Comparison of ENCODE assay signal across 20 cellular contexts in genomic region chr9:129469188-129469987, GRCh38.
DNase-seq lines count a peak whose midpoint lies in the region; ATAC-seq, FAIRE-seq and TF ChIP-seq lines count a peak whose summit lies in the region.
"Had no signal": no experiment of that assay in that cellular context is flagged by ENCODE, and none has a peak within 500 bp of the region (broad histone marks: within the 10 kb centered on the region; RNA-seq: fewer than 3 reads in every experiment).

No MANE protein-coding gene starts in this region.

- H3K4me1 Mint-ChIP-seq in Caco-2 (ENCODE audit: low read depth, unreplicated experiment): peaks cover 28% of the 10 kb centered on the region
- H3K4me1 Mint-ChIP-seq: stimulated activated memory B cell treated with anti-CD40 and anti-IgM and Interleukin-4, amounts not matched to agents 10 μg/mL and 1 μg/mL and 100 μg/mL, for 72 hours had no signal

- H3K4me3 ChIP-seq in Caco-2 (ENCODE audit: low read depth, low read length): no peak overlapping the region
- no peak overlapping the region for H3K4me3 ChIP-seq in HUES6 (ENCODE audit: low read depth, low read length)
- no peak overlapping the region; a peak in 1 of 8 replicates for H3K4me3 ChIP-seq in H1 (ENCODE audit: extremely low read depth in 1 of 4, insufficient read depth in 2 of 4, low read depth in 3 of 4, low read length in 4 of 4)
- H3K4me3 ChIP-seq in neuronal stem cell (ENCODE audit: low read length in 2 of 2): no peak overlapping the region
- H3K4me3 ChIP-seq: left ventricle myocardium inferior, pancreas, sigmoid colon, SK-N-MC had no signal

- H3K9ac ChIP-seq in HUES6 (ENCODE audit: low read length) (peak overlapping the region; percentile 24), H1 (replicated peaks in 1 of 4; ENCODE audit: extremely low read depth in 1 of 4, low read depth in 3 of 4, low read length in 3 of 4) (no peak overlapping the region; a peak in 2 of 7 replicates), neuronal stem cell (ENCODE audit: low read depth, low read length, poor library complexity) (peak overlapping the region; percentile 89)

- H3K18ac ChIP-seq in H1 (ENCODE audit: extremely low read depth, low read length): peak overlapping the region; percentile 25; the same call in 1 of the 2 replicates
- H3K18ac ChIP-seq in neuronal stem cell (ENCODE audit: low read length): peak overlapping the region; percentile 96

- H3K23ac ChIP-seq in H1 (ENCODE audit: insufficient read length) (no peak overlapping the region), neuronal stem cell (ENCODE audit: low read depth, low read length, poor library complexity) (no peak overlapping the region)

- H3K4ac ChIP-seq in H1 (replicated peaks; ENCODE audit: insufficient read length, low read depth, low read length) (peak overlapping the region; percentile 21), neuronal stem cell (ENCODE audit: low read length) (peak overlapping the region; percentile 4)

- no peak for FAIRE-seq in H1 (lab: Jason Lieb, UNC)
- FAIRE-seq: GM18507, pancreas had no signal

- 0 out of 4 replicates have a peak, but pooled peaks of 1 of the 2 experiments have one; percentile 9 for TF ChIP-seq RAD21 in H1 (IDR thresholded peaks at IDR 0.05 in 1 of 2, conservative IDR thresholded peaks at IDR 0.05 in 1 of 2; ENCODE audit: low read depth in 2 of 2, low read length in 2 of 2)

- H2BK20ac ChIP-seq in H1 (ENCODE audit: low read length): peak overlapping the region; percentile 93; the same call in 1 of the 2 replicates

- H3K9me3 ChIP-seq in Caco-2 (no peaks in the 10 kb centered on the region), HUES6 (ENCODE audit: control insufficient read depth, insufficient read depth, low read depth, low read length) (peaks cover 1% of the 10 kb centered on the region), H1 (ENCODE audit: insufficient read depth in 2 of 2, low read depth in 1 of 2, low read length in 1 of 2) (no peaks in the 10 kb centered on the region; a peak in 1 of 4 replicates), neuronal stem cell (replicated peaks in 1 of 2; ENCODE audit: control insufficient read depth in 2 of 2, insufficient read depth in 1 of 2, low read depth in 1 of 2, low read length in 2 of 2) (peaks cover 2 to 4% of the 10 kb centered on the region in 2 donors)
- H3K9me3 ChIP-seq: pancreas, sigmoid colon had no signal

- intact Hi-C loops in Caco-2 (cut with micrococcal nuclease; ENCODE audit: unreplicated experiment): no loop called here

- H2BK15ac ChIP-seq in H1 (ENCODE audit: low read length) (peak overlapping the region; percentile 93; the same call in 1 of the 2 replicates), neuronal stem cell (ENCODE audit: low read length) (peak overlapping the region; percentile 41)

- peaks cover 0 to 2% of the 10 kb centered on the region in 2 experiments for H4K20me1 ChIP-seq in H1 (replicated peaks in 1 of 2; ENCODE audit: control insufficient read depth in 1 of 2, insufficient read depth in 2 of 2, low read length in 2 of 2)

- CTCF ChIA-PET in Caco-2 (lab: Charles Lee): interaction anchor here (1.3 to 1.6 kb wide), 2 partner anchors 9 to 155 kb away, joined by 3 to 6 read pairs; no protein-coding TSS in a partner anchor
- CTCF ChIA-PET in H1 (lab: Charles Lee; ENCODE audit: partially characterized antibody): interaction anchor here (1.3 kb wide), 1 partner anchor 11 kb away, joined by 5 read pairs; no protein-coding TSS in a partner anchor

- no peak overlapping the region for H4K5ac ChIP-seq in H1 (ENCODE audit: insufficient read length, low read depth, low read length)

- H4K8ac ChIP-seq in H1 (ENCODE audit: extremely low read depth, insufficient read depth, low read length) (peak overlapping the region; percentile 77; the same call in 1 of the 2 replicates), neuronal stem cell (ENCODE audit: low read depth, low read length) (no peak overlapping the region)

- no peak for TF ChIP-seq POLR2A in H1 (IDR thresholded peaks at IDR 0.05; ENCODE audit: control extremely low read depth in 1 of 2, low read depth in 2 of 2, low read length in 2 of 2)

- H3K36me3 ChIP-seq in Caco-2 (ENCODE audit: control insufficient read depth, insufficient read depth, low read length) (no peaks in the 10 kb centered on the region), HUES6 (ENCODE audit: control insufficient read depth, insufficient read depth, low read length) (no peaks in the 10 kb centered on the region), H1 (ENCODE audit: control insufficient read depth in 2 of 4, insufficient read depth in 4 of 4, low read length in 3 of 4) (no peaks in the 10 kb centered on the region), neuronal stem cell (replicated peaks in 1 of 2; ENCODE audit: control insufficient read depth in 2 of 2, insufficient read depth in 2 of 2, low read length in 2 of 2) (no peaks in the 10 kb centered on the region)
- H3K36me3 ChIP-seq: left ventricle myocardium inferior, pancreas, sigmoid colon had no signal

- no peaks in the 10 kb centered on the region for H3K9me3 Mint-ChIP-seq in Caco-2 (ENCODE audit: unreplicated experiment)
- H3K9me3 Mint-ChIP-seq: stimulated activated memory B cell treated with anti-CD40 and anti-IgM and Interleukin-4, amounts not matched to agents 10 μg/mL and 1 μg/mL and 100 μg/mL, for 72 hours had no signal

- peak overlapping the region; percentile 100 for H2BK12ac ChIP-seq in H1 (ENCODE audit: low read depth, low read length)
- H2BK12ac ChIP-seq in neuronal stem cell (ENCODE audit: low read length): peak overlapping the region; percentile 70

- H2AFZ ChIP-seq in H1 (ENCODE audit: low read length) (no peak overlapping the region), neuronal stem cell (ENCODE audit: low read length) (no peak overlapping the region)

- BruUV-seq in Caco-2 (replicated peaks; lab: Mats Ljungman, UMichigan): no TSS peak

- no peaks in the 10 kb centered on the region for H3K79me2 ChIP-seq in H1 (ENCODE audit: control insufficient read depth in 1 of 2, insufficient read depth in 2 of 2, low read length in 2 of 2)

- H3K56ac ChIP-seq in H1 (replicated peaks; ENCODE audit: insufficient read length, low read depth, low read length): no peak overlapping the region

- POLR2A ChIA-PET in Caco-2 (lab: Charles Lee): interaction anchor here (0.6 kb wide), 1 partner anchor 9 kb away, joined by 4 read pairs; no protein-coding TSS in a partner anchor
- POLR2A ChIA-PET in H1 (lab: Charles Lee; ENCODE audit: partially characterized antibody): interaction anchor here (0.6 to 4.1 kb wide), 6 partner anchors 10 to 287 kb away, joined by 3 to 22 read pairs (median 4); no protein-coding TSS in a partner anchor

- DNase-seq in Caco-2 (peak; percentile 68 to 75), H1 (ENCODE audit: low read depth in 1 of 2, low spot score in 2 of 2) (no peak), neuronal stem cell (ENCODE audit: low spot score) (peak; percentile 61), NCI-H524 treated with DMSO at 0.1 percent for 48 hours (lab: John Stamatoyannopoulos, UW) (no peak), foreskin keratinocyte (no peak)
- DNase-seq: caudate nucleus; COR-L47; effector memory CD4-positive, alpha-beta T cell; EL; left ventricle myocardium inferior; NCI-H1436 treated with DMSO at 0.1 percent for 48 hours; sigmoid colon; T1000 had no signal

- WGBS in H1 (ENCODE audit: extremely low coverage in 1 of 2, insufficient coverage in 1 of 2, insufficient read length in 1 of 2, insufficient replicate concordance in 2 of 2, low coverage in 1 of 2, low lambda C conversion rate in 2 of 2, missing lambda C conversion rate in 1 of 2), 2 experiments: 53% methylated on average over 20 of the region's 20 CpGs; no CpG with 5 or more reads in 1 of the 2 experiments
- WGBS in neuronal stem cell (ENCODE audit: extremely low coverage in 2 of 2, insufficient read length in 2 of 2, insufficient replicate concordance in 1 of 2), 2 donors: no CpG with 5 or more reads among the region's 20 CpGs

- H3K27me3 ChIP-seq in Caco-2 (replicated peaks; ENCODE audit: control insufficient read depth, insufficient read depth, low read length): no peaks in the 10 kb centered on the region
- H3K27me3 ChIP-seq in HUES6 (ENCODE audit: control insufficient read depth, insufficient read depth, low read length): no peaks in the 10 kb centered on the region
- peaks cover 0 to 2% (median 0%) of the 10 kb centered on the region in 4 experiments; a peak in 2 of 7 replicates for H3K27me3 ChIP-seq in H1 (replicated peaks in 1 of 4; ENCODE audit: control insufficient read depth in 3 of 4, extremely low read depth in 1 of 4, insufficient read depth in 3 of 4, low read length in 3 of 4)
- no peaks in the 10 kb centered on the region for H3K27me3 ChIP-seq in neuronal stem cell (ENCODE audit: control insufficient read depth in 3 of 3, insufficient read depth in 3 of 3, low read depth in 1 of 3, low read length in 3 of 3)
- H3K27me3 ChIP-seq in foreskin keratinocyte: peaks cover under 1% of the 10 kb centered on the region
- H3K27me3 ChIP-seq: pancreas, sigmoid colon had no signal

- H3K27ac ChIP-seq in HUES6 (ENCODE audit: low read depth, low read length) (no peak overlapping the region), H1 (ENCODE audit: low read depth, low read length) (no peak overlapping the region), neuronal stem cell (replicated peaks; ENCODE audit: low read length) (peak overlapping the region; percentile 48), foreskin keratinocyte (no peak overlapping the region)
- H3K27ac ChIP-seq: left ventricle myocardium inferior, pancreas, sigmoid colon, SK-N-MC had no signal

- no peaks in the 10 kb centered on the region for H3K27me3 Mint-ChIP-seq in Caco-2 (ENCODE audit: insufficient read depth, unreplicated experiment)

- H3K4me1 ChIP-seq in Caco-2 (peaks cover 14% of the 10 kb centered on the region), HUES6 (ENCODE audit: control insufficient read depth, insufficient read depth, low read length) (peaks cover 58% of the 10 kb centered on the region), H1 (replicated peaks in 1 of 4; ENCODE audit: control insufficient read depth in 3 of 4, insufficient read depth in 4 of 4, low read length in 3 of 4) (peaks cover 5 to 19% (median 12%) of the 10 kb centered on the region in 4 experiments), neuronal stem cell (ENCODE audit: control insufficient read depth in 2 of 2, insufficient read depth in 1 of 2, low read depth in 1 of 2, low read length in 2 of 2) (peaks cover 37 to 57% of the 10 kb centered on the region in 2 donors), foreskin keratinocyte (no peaks in the 10 kb centered on the region)

- H2AK5ac ChIP-seq in H1 (ENCODE audit: low read depth, low read length) (peak overlapping the region; percentile 96), neuronal stem cell (ENCODE audit: low read depth, low read length) (peak overlapping the region; percentile 36)

- H2BK120ac ChIP-seq in H1 (replicated peaks; ENCODE audit: low read depth, low read length) (no peak overlapping the region), neuronal stem cell (ENCODE audit: low read depth, low read length) (peak overlapping the region; percentile 35)

- no peak overlapping the region for H3K14ac ChIP-seq in H1 (ENCODE audit: insufficient read length)
- H3K14ac ChIP-seq in neuronal stem cell (ENCODE audit: low read length): no peak overlapping the region

- TF ChIP-seq CTCF in Caco-2 (IDR thresholded peaks at IDR 0.05; ENCODE audit: insufficient read depth in 1 of 2, low read depth in 1 of 2, low read length in 1 of 2, severe bottlenecking in 1 of 2, unreplicated experiment in 1 of 2) (no peak), H1 (IDR thresholded peaks at IDR 0.05; ENCODE audit: control extremely low read depth in 1 of 3, insufficient read depth in 1 of 3, low read depth in 1 of 3, low read length in 3 of 3) (no peak), foreskin keratinocyte (conservative IDR thresholded peaks at IDR 0.05) (no peak)

- peak overlapping the region; percentile 79 for H3K27ac Mint-ChIP-seq in Caco-2 (ENCODE audit: unreplicated experiment)
- H3K27ac Mint-ChIP-seq: stimulated activated memory B cell treated with anti-CD40 and anti-IgM and Interleukin-4, amounts not matched to agents 10 μg/mL and 1 μg/mL and 100 μg/mL, for 72 hours had no signal

- peak overlapping the region; percentile 83; the same call in 1 of the 2 replicates for H2BK5ac ChIP-seq in H1 (ENCODE audit: low read depth, low read length)
- H2BK5ac ChIP-seq in neuronal stem cell (ENCODE audit: low read length): peak overlapping the region; percentile 88

- H3K23me2 ChIP-seq in H1 (ENCODE audit: low read depth, low read length): no peaks in the 10 kb centered on the region

- H3K4me3 Mint-ChIP-seq in Caco-2 (ENCODE audit: unreplicated experiment): no peak overlapping the region
- H3K4me3 Mint-ChIP-seq: stimulated activated memory B cell treated with anti-CD40 and anti-IgM and Interleukin-4, amounts not matched to agents 10 μg/mL and 1 μg/mL and 100 μg/mL, for 72 hours had no signal

- peaks cover 11% of the 10 kb centered on the region for H3K36me3 Mint-ChIP-seq in Caco-2 (ENCODE audit: insufficient read depth, unreplicated experiment)
- H3K36me3 Mint-ChIP-seq: stimulated activated memory B cell treated with anti-CD40 and anti-IgM and Interleukin-4, amounts not matched to agents 10 μg/mL and 1 μg/mL and 100 μg/mL, for 72 hours had no signal

- peak overlapping the region; percentile 17 to 53 for H3K4me2 ChIP-seq in H1 (ENCODE audit: insufficient read depth in 1 of 2, low read depth in 2 of 2, low read length in 2 of 2)
- peak overlapping the region; percentile 27 for H3K4me2 ChIP-seq in neuronal stem cell (ENCODE audit: insufficient read depth, low read length, poor library complexity, severe bottlenecking)

- ATAC-seq in HG02759 (IDR thresholded peaks at IDR 0.05; ENCODE audit: unreplicated experiment) (no peak), foreskin keratinocyte (no peak)
- ATAC-seq: activated CD4-positive, CD25-positive, alpha-beta regulatory T cell treated with anti-CD3 and anti-CD28 coated beads, Interleukin-2, amount 50 U/mL, for 24 hours; pancreas; stimulated activated memory B cell treated with anti-CD40 and anti-IgM and Interleukin-4, amounts not matched to agents 10 μg/mL and 1 μg/mL and 100 μg/mL, for 72 hours had no signal

- no peak for TF ChIP-seq EP300 in H1 (IDR thresholded peaks at IDR 0.05; ENCODE audit: borderline replicate concordance in 1 of 2, low read depth in 2 of 2, low read length in 2 of 2)

- no peaks in the 10 kb centered on the region for H3K79me1 ChIP-seq in H1 (ENCODE audit: low read depth, low read length)
- H3K79me1 ChIP-seq in neuronal stem cell (ENCODE audit: low read depth, low read length): no peaks in the 10 kb centered on the region

- H4K91ac ChIP-seq in H1 (replicated peaks; ENCODE audit: insufficient read length, low read length) (peak overlapping the region; percentile 83), neuronal stem cell (ENCODE audit: low read depth, low read length, poor library complexity) (peak overlapping the region; percentile 99)

Comparison
In these comparisons a context has a peak if more than half of its experiments do, and no peak if none do; other contexts are left out.
1. DNase-seq: peak in Caco-2 (2 of 2) and neuronal stem cell (single experiment); none in H1 (0 of 2), NCI-H524 treated with DMSO at 0.1 percent for 48 hours (single experiment) and foreskin keratinocyte (0 of 2).
2. H3K9ac ChIP-seq: peak in HUES6 (single experiment) and neuronal stem cell (single experiment); none in H1 (0 of 4).